In genomic region chr6:161151660-161152526, GRCh38 we compare ENCODE assay signal across 19 cellular contexts.
DNase-seq lines count a peak whose midpoint lies in the region; ATAC-seq and TF ChIP-seq lines count a peak whose summit lies in the region.
"Had no signal": no experiment of that assay in that cellular context is flagged by ENCODE, and none has a peak within 500 bp of the region (broad histone marks: within the 10 kb centered on the region; RNA-seq: fewer than 3 reads in every experiment).

No MANE protein-coding gene starts in this region.

- POLR2A ChIA-PET in RWPE1 (lab: Yijun Ruan, JAX; ENCODE audit: low non-redundant PET): no interaction called here

- ATAC-seq in T-helper 17 cell: no peak
- ATAC-seq in left cardiac atrium: peak; percentile 48 to 65
- no peak for ATAC-seq in stimulated activated effector memory CD8-positive, alpha-beta T cell treated with anti-CD3 and anti-CD28 coated beads, Interleukin-12 subunit alpha, Interleukin-12 subunit beta, amount 100 ng/mL, for 72 hours

- H3K27me3 Mint-ChIP-seq in activated naive CD4-positive, alpha-beta T cell treated with anti-CD3 and anti-CD28 coated beads, Interleukin-2, amount 10 ng/mL, durations not matched to agents 7 days and 5 days: no peaks in the 10 kb centered on the region
- H3K27me3 Mint-ChIP-seq in T-helper 17 cell: no peaks in the 10 kb centered on the region
- H3K27me3 Mint-ChIP-seq: natural killer cell treated with Interleukin-12 subunit alpha and Interleukin-12 subunit beta and Interleukin-15 and Interleukin-18, amount 100 ng/mL, for 72 hours had no signal

- H3K27ac ChIP-seq in RWPE1: no peak overlapping the region
- H3K27ac ChIP-seq: pancreas, right lobe of liver, SJCRH30, VCaP had no signal

- H3K27ac Mint-ChIP-seq in activated naive CD4-positive, alpha-beta T cell treated with anti-CD3 and anti-CD28 coated beads, Interleukin-2, amount 10 ng/mL, durations not matched to agents 7 days and 5 days: peak overlapping the region; percentile 51
- H3K27ac Mint-ChIP-seq in T-helper 17 cell: peak overlapping the region; percentile 74
- H3K27ac Mint-ChIP-seq in stimulated activated effector memory CD8-positive, alpha-beta T cell treated with anti-CD3 and anti-CD28 coated beads, Interleukin-12 subunit alpha, Interleukin-12 subunit beta, amount 100 ng/mL, for 72 hours: peak overlapping the region; percentile 84
- H3K27ac Mint-ChIP-seq: natural killer cell treated with Interleukin-12 subunit alpha and Interleukin-12 subunit beta and Interleukin-15 and Interleukin-18, amount 100 ng/mL, for 72 hours had no signal

- peaks cover 1% of the 10 kb centered on the region for H3K36me3 Mint-ChIP-seq in activated naive CD4-positive, alpha-beta T cell treated with anti-CD3 and anti-CD28 coated beads, Interleukin-2, amount 10 ng/mL, durations not matched to agents 7 days and 5 days
- H3K36me3 Mint-ChIP-seq in T-helper 17 cell (ENCODE audit: low read depth): peaks cover 5% of the 10 kb centered on the region
- H3K36me3 Mint-ChIP-seq in stimulated activated effector memory CD8-positive, alpha-beta T cell treated with anti-CD3 and anti-CD28 coated beads, Interleukin-12 subunit alpha, Interleukin-12 subunit beta, amount 100 ng/mL, for 72 hours: no peaks in the 10 kb centered on the region
- H3K36me3 Mint-ChIP-seq: natural killer cell treated with Interleukin-12 subunit alpha and Interleukin-12 subunit beta and Interleukin-15 and Interleukin-18, amount 100 ng/mL, for 72 hours had no signal

- CTCF ChIA-PET in activated naive CD4-positive, alpha-beta T cell treated with anti-CD3 and anti-CD28 coated beads, Interleukin-2, amount 10 ng/mL, durations not matched to agents 7 days and 5 days (lab: Charles Lee): interaction anchor here (1.7 kb wide), 1 partner anchor 221 kb away, joined by 12 read pairs; no protein-coding TSS in a partner anchor
- CTCF ChIA-PET in RWPE1 (lab: Yijun Ruan, JAX): interaction anchor here (1.3 to 2.5 kb wide), 2 partner anchors 222 to 223 kb away, joined by 7 to 10 read pairs; no protein-coding TSS in a partner anchor

- intact Hi-C loops in left cardiac atrium (cut with DNase I): loop anchor here (10.0 kb wide), 1 partner anchor 223 kb away; no protein-coding TSS in a partner anchor

- peaks cover 1% of the 10 kb centered on the region for H3K9me3 Mint-ChIP-seq in activated naive CD4-positive, alpha-beta T cell treated with anti-CD3 and anti-CD28 coated beads, Interleukin-2, amount 10 ng/mL, durations not matched to agents 7 days and 5 days
- peaks cover under 1% of the 10 kb centered on the region for H3K9me3 Mint-ChIP-seq in stimulated activated effector memory CD8-positive, alpha-beta T cell treated with anti-CD3 and anti-CD28 coated beads, Interleukin-12 subunit alpha, Interleukin-12 subunit beta, amount 100 ng/mL, for 72 hours
- H3K9me3 Mint-ChIP-seq: natural killer cell treated with Interleukin-12 subunit alpha and Interleukin-12 subunit beta and Interleukin-15 and Interleukin-18, amount 100 ng/mL, for 72 hours had no signal

- no peak overlapping the region for H3K4me3 Mint-ChIP-seq in activated naive CD4-positive, alpha-beta T cell treated with anti-CD3 and anti-CD28 coated beads, Interleukin-2, amount 10 ng/mL, durations not matched to agents 7 days and 5 days
- H3K4me3 Mint-ChIP-seq in T-helper 17 cell: peak overlapping the region; percentile 19
- no peak overlapping the region for H3K4me3 Mint-ChIP-seq in stimulated activated effector memory CD8-positive, alpha-beta T cell treated with anti-CD3 and anti-CD28 coated beads, Interleukin-12 subunit alpha, Interleukin-12 subunit beta, amount 100 ng/mL, for 72 hours
- H3K4me3 Mint-ChIP-seq: natural killer cell treated with Interleukin-12 subunit alpha and Interleukin-12 subunit beta and Interleukin-15 and Interleukin-18, amount 100 ng/mL, for 72 hours had no signal

- H3K4me1 Mint-ChIP-seq in activated naive CD4-positive, alpha-beta T cell treated with anti-CD3 and anti-CD28 coated beads, Interleukin-2, amount 10 ng/mL, durations not matched to agents 7 days and 5 days: no peaks in the 10 kb centered on the region
- H3K4me1 Mint-ChIP-seq in T-helper 17 cell: peaks cover 4% of the 10 kb centered on the region
- H3K4me1 Mint-ChIP-seq in stimulated activated effector memory CD8-positive, alpha-beta T cell treated with anti-CD3 and anti-CD28 coated beads, Interleukin-12 subunit alpha, Interleukin-12 subunit beta, amount 100 ng/mL, for 72 hours: peaks cover 5% of the 10 kb centered on the region

- H3K9me3 ChIP-seq in T-helper 17 cell (ENCODE audit: control insufficient read depth, low read length, poor library complexity, severe bottlenecking): no peaks in the 10 kb centered on the region
- H3K9me3 ChIP-seq: pancreas, right lobe of liver, SJCRH30 had no signal

- TF ChIP-seq CTCF in RWPE1 (conservative IDR thresholded peaks at IDR 0.05; ENCODE audit: low read depth): no peak

- no peak for DNase-seq in activated naive CD4-positive, alpha-beta T cell treated with anti-CD3 and anti-CD28 coated beads, Interleukin-2, amount 10 ng/mL, durations not matched to agents 7 days and 5 days
- no peak for DNase-seq in activated naive CD4-positive, alpha-beta T cell (lab: John Stamatoyannopoulos, UW)
- no peak for DNase-seq in T-helper 17 cell
- no peak for DNase-seq in left cardiac atrium
- no peak for DNase-seq in stimulated activated effector memory CD8-positive, alpha-beta T cell treated with anti-CD3 and anti-CD28 coated beads, Interleukin-12 subunit alpha, Interleukin-12 subunit beta, amount 100 ng/mL, for 72 hours (ENCODE audit: low spot score in 2 of 2)
- DNase-seq in NCI-H82 (lab: John Stamatoyannopoulos, UW): no peak
- no peak for DNase-seq in HT-29 (ENCODE audit: low spot score)
- DNase-seq in RWPE1 (ENCODE audit: low spot score): no peak
- DNase-seq: activated CD8-positive, alpha-beta memory T cell treated with anti-CD3 and anti-CD28 coated beads, Interleukin-2, amount 50 U/mL, for 4 hours; activated gamma-delta T cell; cortex of kidney; glutamatergic neuron; KBM-7; midbrain; SJCRH30 had no signal

Comparison
In these comparisons a context has a peak if more than half of its experiments do, and no peak if none do; other contexts are left out.
1. ATAC-seq: peak in left cardiac atrium (2 of 2); none in T-helper 17 cell (single experiment) and stimulated activated effector memory CD8-positive, alpha-beta T cell treated with anti-CD3 and anti-CD28 coated beads, Interleukin-12 subunit alpha, Interleukin-12 subunit beta, amount 100 ng/mL, for 72 hours (single experiment).
2. Peak in every context shown above with its lines, with median percentiles within 50 percentile points of each other: H3K27ac Mint-ChIP-seq.